In the genomic region with DNA sequence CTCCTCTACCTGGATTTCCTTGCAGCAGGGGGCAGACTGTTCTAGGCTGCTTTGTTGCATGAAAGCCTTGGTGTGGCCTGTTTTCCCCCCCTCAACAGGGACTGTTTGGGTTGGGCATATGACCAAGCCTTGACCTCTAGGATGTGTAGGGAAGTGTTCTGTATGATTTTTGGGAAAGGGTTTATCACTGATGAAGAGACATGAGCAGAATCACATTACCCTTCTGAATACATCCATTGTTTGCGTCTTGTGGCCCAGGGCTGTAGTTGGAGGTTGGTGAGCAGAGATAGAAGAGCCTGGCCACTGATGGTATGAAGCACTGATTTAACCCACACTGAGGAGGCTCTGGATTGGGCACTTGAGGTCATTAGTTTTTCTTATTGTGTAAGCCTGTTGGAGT, we compare ENCODE assay signal across 24 cellular contexts. TPM values are rescaled to one million over a fixed set of nuclear protein-coding genes. Genes with fewer than 3 reads are reported as not detected.
DNase-seq lines count a peak whose midpoint lies in the region; ATAC-seq, FAIRE-seq and TF ChIP-seq lines count a peak whose summit lies in the region.
"Had no signal": no experiment of that assay in that cellular context is flagged by ENCODE, and none has a peak within 500 bp of the region (broad histone marks: within the 10 kb centered on the region; RNA-seq: fewer than 3 reads in every experiment).

No MANE protein-coding gene starts in this region.

- H2AFZ ChIP-seq in HepG2 (ENCODE audit: low read length), result no peak overlapping the region
- H2AFZ ChIP-seq: GM23338 had no signal

- no peak overlapping the region for H3K4me2 ChIP-seq in HepG2 (ENCODE audit: low read depth, low read length)
- H3K4me2 ChIP-seq: BLaER1, GM23338 had no signal

- no peak for DNase-seq in HepG2 (ENCODE audit: low spot score)
- DNase-seq in endothelial cell (ENCODE audit: low spot score), result no peak
- no peak for DNase-seq in globus pallidus (ENCODE audit: low spot score)
- no peak for DNase-seq in GM10266 (ENCODE audit: extremely low spot score)
- DNase-seq in right atrium auricular region (ENCODE audit: low spot score), result no peak
- DNase-seq: CD4-positive, CD25-positive, alpha-beta regulatory T cell; CD8-positive, alpha-beta T cell; DMS 273 treated with DMSO at 0.1 percent for 48 hours; DMS79; EL; GDM1; H9 had no signal

- TF ChIP-seq CTCF in liver (IDR thresholded peaks at IDR 0.05; ENCODE audit: low read depth, low read length, missing input control), result no peak
- no peak for TF ChIP-seq CTCF in HepG2 (CRISPR knock-in tag; IDR thresholded peaks at IDR 0.05)
- no peak for TF ChIP-seq CTCF in endothelial cell (IDR thresholded peaks at IDR 0.05; ENCODE audit: unreplicated experiment)
- TF ChIP-seq CTCF in GM10266 (IDR thresholded peaks at IDR 0.05; ENCODE audit: control insufficient read depth, insufficient read depth, low read depth, missing control alignments), result no peak
- no peak for TF ChIP-seq CTCF in right atrium auricular region (IDR thresholded peaks at IDR 0.05)

- no peak for TF ChIP-seq POLR2A in HepG2 (IDR thresholded peaks at IDR 0.05; ENCODE audit: insufficient read depth in 1 of 2, low read depth in 2 of 2, low read length in 2 of 2)

- H4K20me1 ChIP-seq in HepG2 (ENCODE audit: insufficient read depth, low read length), result no peaks in the 10 kb centered on the region
- H4K20me1 ChIP-seq: BLaER1 had no signal

- intact Hi-C loops in HepG2 (cut with micrococcal nuclease; ENCODE audit: unreplicated experiment), result no loop called here

- no TSS peak for BruUV-seq in HepG2 (replicated peaks; lab: Mats Ljungman, UMichigan)

- no peaks in the 10 kb centered on the region for H3K27me3 Mint-ChIP-seq in endothelial cell (ENCODE audit: unreplicated experiment)
- H3K27me3 Mint-ChIP-seq: B cell; CD4-positive, CD25-positive, alpha-beta regulatory T cell had no signal

- TF ChIP-seq EP300 in HepG2 (IDR thresholded peaks at IDR 0.05; ENCODE audit: low read depth in 2 of 2, low read length in 2 of 2) (no peak), HepG2 (CRISPR knock-in tag; IDR thresholded peaks at IDR 0.05; ENCODE audit: borderline replicate concordance) (no peak)

- H3K9me3 ChIP-seq in liver (ENCODE audit: control insufficient read depth in 4 of 4, low read length in 3 of 4) (peaks cover 54 to 84% (median 62%) of the 10 kb centered on the region in 4 donors), HepG2 (ENCODE audit: low read length) (peaks cover 54% of the 10 kb centered on the region), subcutaneous abdominal adipose tissue (ENCODE audit: control insufficient read depth in 5 of 5, low read length in 5 of 5) (peaks cover 41 to 97% (median 90%) of the 10 kb centered on the region in 5 donors), right atrium auricular region (peaks cover 47 to 99% of the 10 kb centered on the region in 2 donors)

- no peaks in the 10 kb centered on the region for H3K79me2 ChIP-seq in HepG2 (ENCODE audit: insufficient read depth, low read length)

- TF ChIP-seq RAD21 in liver (IDR thresholded peaks at IDR 0.05), result no peak
- TF ChIP-seq RAD21 in HepG2 (CRISPR knock-in tag; IDR thresholded peaks at IDR 0.05), result no peak

- FAIRE-seq in HepG2 (lab: Jason Lieb, UNC), result no peak
- FAIRE-seq: A204.1, D721Med, GM12891, GM18507 had no signal

- H3K27me3 ChIP-seq in liver (ENCODE audit: control insufficient read depth in 4 of 4, insufficient read depth in 4 of 4, low read length in 3 of 4) (no peaks in the 10 kb centered on the region), HepG2 (ENCODE audit: control insufficient read depth in 1 of 2, insufficient read depth in 2 of 2, low read length in 2 of 2) (no peaks in the 10 kb centered on the region), subcutaneous abdominal adipose tissue (ENCODE audit: control insufficient read depth in 5 of 5, insufficient read depth in 4 of 5, low read length in 5 of 5) (no peaks in the 10 kb centered on the region), right atrium auricular region (no peaks in the 10 kb centered on the region)
- H3K27me3 ChIP-seq: BLaER1 had no signal

- H3K4me1 ChIP-seq in liver (ENCODE audit: control insufficient read depth in 4 of 4, insufficient read depth in 4 of 4, low read length in 3 of 4) (no peaks in the 10 kb centered on the region), HepG2 (ENCODE audit: insufficient read depth, low read length) (no peaks in the 10 kb centered on the region), subcutaneous abdominal adipose tissue (ENCODE audit: control insufficient read depth in 5 of 5, insufficient read depth in 5 of 5, low read length in 5 of 5) (no peaks in the 10 kb centered on the region), right atrium auricular region (no peaks in the 10 kb centered on the region)
- H3K4me1 ChIP-seq: BLaER1 had no signal

- H3K9ac ChIP-seq in liver (ENCODE audit: low read depth in 1 of 2, low read length in 2 of 2) (no peak overlapping the region), HepG2 (ENCODE audit: insufficient read depth, low read depth, low read length) (no peak overlapping the region), subcutaneous abdominal adipose tissue (ENCODE audit: low read length in 5 of 5) (no peak overlapping the region)
- H3K9ac ChIP-seq: BLaER1 had no signal

- H3K4me3 Mint-ChIP-seq in endothelial cell (ENCODE audit: unreplicated experiment), result peak overlapping the region; percentile 0
- H3K4me3 Mint-ChIP-seq: B cell; CD4-positive, CD25-positive, alpha-beta regulatory T cell; CD8-positive, alpha-beta T cell; GM23338; H9 had no signal

- H3K4me3 ChIP-seq in liver (ENCODE audit: low read depth in 1 of 3, low read length in 3 of 3) (peak overlapping the region in 2 of 3 donors; percentile 29 to 59), HepG2 (replicated peaks in 1 of 3; ENCODE audit: insufficient read depth in 1 of 3, low read depth in 2 of 3, low read length in 3 of 3) (no peak overlapping the region), subcutaneous abdominal adipose tissue (ENCODE audit: low read depth in 1 of 5, low read length in 5 of 5) (peak overlapping the region in 3 of 5 donors; percentile 20 to 48 (median 30)), right atrium auricular region (no peak overlapping the region)
- H3K4me3 ChIP-seq: BLaER1, GM23338 had no signal

- no peak; the same call in 2 of the 3 replicates for ATAC-seq in HepG2
- ATAC-seq: CD8-positive, alpha-beta T cell; GM23338; HCT116 had no signal

- POLR2A ChIA-PET in HepG2 (lab: Yijun Ruan, JAX), result no interaction called here

- H3K9me3 Mint-ChIP-seq in endothelial cell (ENCODE audit: unreplicated experiment), result peaks cover 49% of the 10 kb centered on the region

- in situ Hi-C loops in HepG2 (cut with HindIII; ENCODE audit: extremely low pct_ligation_motif_present, low pct_unique_long_range_greater_than_20kb), result no loop called here

- H3K4me1 Mint-ChIP-seq in endothelial cell (ENCODE audit: unreplicated experiment), result no peaks in the 10 kb centered on the region
- H3K4me1 Mint-ChIP-seq: B cell; CD4-positive, CD25-positive, alpha-beta regulatory T cell had no signal

- peaks cover 72% of the 10 kb centered on the region for H3K36me3 Mint-ChIP-seq in endothelial cell (ENCODE audit: low read depth, unreplicated experiment)

- CTCF ChIA-PET in HepG2 (lab: Yijun Ruan, JAX; ENCODE audit: low intra/inter-chr PET ratio, low total read pairs), result no interaction called here

- no peaks in the 10 kb centered on the region for H3K36me3 ChIP-seq in liver (ENCODE audit: control insufficient read depth in 4 of 4, insufficient read depth in 3 of 4, low read depth in 1 of 4, low read length in 3 of 4)
- no peaks in the 10 kb centered on the region for H3K36me3 ChIP-seq in HepG2 (replicated peaks in 1 of 2; ENCODE audit: control insufficient read depth in 1 of 2, insufficient read depth in 2 of 2, low read length in 2 of 2)
- H3K36me3 ChIP-seq in subcutaneous abdominal adipose tissue (ENCODE audit: control insufficient read depth in 5 of 5, insufficient read depth in 5 of 5, low read length in 5 of 5), result peaks cover 0 to 9% (median 0%) of the 10 kb centered on the region in 5 donors
- no peaks in the 10 kb centered on the region for H3K36me3 ChIP-seq in right atrium auricular region

- H3K27ac Mint-ChIP-seq in endothelial cell (ENCODE audit: unreplicated experiment), result no peak overlapping the region
- H3K27ac Mint-ChIP-seq: B cell; CD8-positive, alpha-beta T cell; GM23338; H9 had no signal

- H3K27ac ChIP-seq in liver (ENCODE audit: low read depth in 1 of 2, low read length in 2 of 2), result no peak overlapping the region
- H3K27ac ChIP-seq in HepG2 (ENCODE audit: extremely low read length, insufficient read depth, low read length), result no peak overlapping the region
- no peak overlapping the region for H3K27ac ChIP-seq in subcutaneous abdominal adipose tissue (ENCODE audit: low read depth, low read length)
- no peak overlapping the region for H3K27ac ChIP-seq in right atrium auricular region
- H3K27ac ChIP-seq: 22Rv1, BLaER1, C4-2B had no signal

- 98% methylated on average over 1 of the region's 1 CpG for WGBS in liver
- 100% methylated on average over 1 of the region's 1 CpG for WGBS in HepG2 (ENCODE audit: low lambda C conversion rate)

RNA-seq across cellular contexts. Expression of gene ZNF12, which starts 26.6 kb away (rescaled TPM):
- total RNA-seq in liver (1 to 10 TPM; 9.5 to 9.9 TPM), HepG2 (2016; rRNA removed; fragmentation: Illumina TruSeq; extraction: Trizol) (22.8 and 28.1 TPM in 2 replicates), endothelial cell (ENCODE audit: unreplicated experiment) (30.8 TPM), right atrium auricular region (10 to 100 TPM; 13.9 to 14.2 TPM)
- polyA plus RNA-seq in liver (1 to 10 TPM; 4.4 to 5.8 TPM), HepG2 (2011; rRNA removed) (17.5 and 21.4 TPM in 2 replicates)
- total RNA-seq in HepG2 (2016; cell fraction: cytosol; rRNA removed; fragmentation: Illumina TruSeq; extraction: Trizol; ENCODE audit: low read depth), result 1.8 and 2.6 TPM in 2 replicates
- 23.1 and 28.1 TPM in 2 replicates for total RNA-seq in HepG2 (2016; cell fraction: insoluble cytoplasmic fraction; rRNA removed; fragmentation: Illumina TruSeq; extraction: Trizol)
- total RNA-seq in HepG2 (2016; cell fraction: membrane; rRNA removed; fragmentation: Illumina TruSeq; extraction: Trizol), result 6.7 and 10.6 TPM in 2 replicates
- total RNA-seq in HepG2 (2016; cell fraction: nucleus; rRNA removed; fragmentation: Illumina TruSeq; extraction: Trizol), result 30.8 and 32.0 TPM in 2 replicates
- 4.1 and 6.3 TPM in 2 replicates for polyA plus RNA-seq in HepG2 (2011; cell fraction: cytosol; rRNA removed)
- polyA plus RNA-seq in HepG2 (2011; cell fraction: nucleus; rRNA removed), result 39.3 and 40.0 TPM in 2 replicates
- 14.5 and 19.0 TPM in 2 replicates for polyA plus RNA-seq in HepG2 (2012)
- 1.7 and 2.4 TPM in 2 replicates for polyA plus RNA-seq in HepG2 (2016; cell fraction: cytosol; fragmentation: Illumina TruSeq; extraction: Trizol; ENCODE audit: low read depth)
- 15.6 and 17.8 TPM in 2 replicates for polyA plus RNA-seq in HepG2 (2016; cell fraction: insoluble cytoplasmic fraction; fragmentation: Illumina TruSeq; extraction: Trizol; ENCODE audit: low read depth)
- 3.9 and 5.4 TPM in 2 replicates for polyA plus RNA-seq in HepG2 (2016; cell fraction: membrane; fragmentation: Illumina TruSeq; extraction: Trizol; ENCODE audit: low read depth)
- 42.6 and 43.6 TPM in 2 replicates for polyA plus RNA-seq in HepG2 (2016; cell fraction: nucleus; fragmentation: Illumina TruSeq; extraction: Trizol; ENCODE audit: insufficient read depth, low read depth)
- polyA minus RNA-seq in HepG2 (2011; rRNA and poly(A)+ RNA removed; ENCODE audit: low replicate concordance), result 7.6 and 11.4 TPM in 2 replicates
- polyA minus RNA-seq in HepG2 (2011; cell fraction: cytosol; rRNA and poly(A)+ RNA removed), result 15.6 and 16.9 TPM in 2 replicates
- polyA minus RNA-seq in HepG2 (2011; cell fraction: nucleus; rRNA and poly(A)+ RNA removed), result 38.9 and 50.5 TPM in 2 replicates

RNA-seq across cellular contexts. Expression of gene ZNF316, which starts 43.0 kb away (rescaled TPM):
- 10 to 100 TPM in 1 of 2 donors, 1 to 10 TPM in 1; 8.9 to 14.3 TPM for total RNA-seq in liver
- 1 to 10 TPM in 1 of 2 donors, under 1 TPM in 1; 0.35 to 5.4 TPM for polyA plus RNA-seq in liver
- 5.3 and 9.9 TPM in 2 replicates for total RNA-seq in HepG2 (2016; rRNA removed; fragmentation: Illumina TruSeq; extraction: Trizol)
- total RNA-seq in HepG2 (2016; cell fraction: cytosol; rRNA removed; fragmentation: Illumina TruSeq; extraction: Trizol; ENCODE audit: low read depth), result 1.4 and 1.9 TPM in 2 replicates
- 3.8 and 8.2 TPM in 2 replicates for total RNA-seq in HepG2 (2016; cell fraction: insoluble cytoplasmic fraction; rRNA removed; fragmentation: Illumina TruSeq; extraction: Trizol)
- 1.5 and 1.9 TPM in 2 replicates for total RNA-seq in HepG2 (2016; cell fraction: membrane; rRNA removed; fragmentation: Illumina TruSeq; extraction: Trizol)
- 6.6 and 7.7 TPM in 2 replicates for total RNA-seq in HepG2 (2016; cell fraction: nucleus; rRNA removed; fragmentation: Illumina TruSeq; extraction: Trizol)
- polyA plus RNA-seq in HepG2 (2011; rRNA removed), result 4.3 and 5.6 TPM in 2 replicates
- 2.3 and 3.2 TPM in 2 replicates for polyA plus RNA-seq in HepG2 (2011; cell fraction: cytosol; rRNA removed)
- polyA plus RNA-seq in HepG2 (2011; cell fraction: nucleus; rRNA removed), result 35.5 and 38.7 TPM in 2 replicates
- polyA plus RNA-seq in HepG2 (2012), result 10.3 and 12.2 TPM in 2 replicates
- polyA plus RNA-seq in HepG2 (2016; cell fraction: cytosol; fragmentation: Illumina TruSeq; extraction: Trizol; ENCODE audit: low read depth), result 0.19 and 0.27 TPM in 2 replicates
- 3.8 and 4.0 TPM in 2 replicates for polyA plus RNA-seq in HepG2 (2016; cell fraction: insoluble cytoplasmic fraction; fragmentation: Illumina TruSeq; extraction: Trizol; ENCODE audit: low read depth)
- polyA plus RNA-seq in HepG2 (2016; cell fraction: membrane; fragmentation: Illumina TruSeq; extraction: Trizol; ENCODE audit: low read depth), result 0.60 and 1.1 TPM in 2 replicates
- 31.1 and 32.1 TPM in 2 replicates for polyA plus RNA-seq in HepG2 (2016; cell fraction: nucleus; fragmentation: Illumina TruSeq; extraction: Trizol; ENCODE audit: insufficient read depth, low read depth)
- 4.5 and 7.7 TPM in 2 replicates for polyA minus RNA-seq in HepG2 (2011; rRNA and poly(A)+ RNA removed; ENCODE audit: low replicate concordance)
- polyA minus RNA-seq in HepG2 (2011; cell fraction: cytosol; rRNA and poly(A)+ RNA removed), result 3.2 and 3.8 TPM in 2 replicates
- polyA minus RNA-seq in HepG2 (2011; cell fraction: nucleus; rRNA and poly(A)+ RNA removed), result 5.9 and 7.0 TPM in 2 replicates
- 42.2 TPM for total RNA-seq in endothelial cell (ENCODE audit: unreplicated experiment)
- 10 to 100 TPM in 1 of 2 donors, 1 to 10 TPM in 1; 9.0 to 12.6 TPM for total RNA-seq in right atrium auricular region

Comparison
In these comparisons a context has a peak if more than half of its experiments do, and no peak if none do; other contexts are left out.
1. H3K4me3 ChIP-seq: peak in liver (2 of 3) and subcutaneous abdominal adipose tissue (3 of 5); none in HepG2 (0 of 3) and right atrium auricular region (0 of 2).